In genomic region chr7:74726309-74727101, GRCh38 we compare ENCODE assay signal across 20 cellular contexts. TPM values are rescaled to one million over a fixed set of nuclear protein-coding genes. Genes with fewer than 3 reads are reported as not detected.
DNase-seq lines count a peak whose midpoint lies in the region; TF ChIP-seq lines count a peak whose summit lies in the region.
"Had no signal": no experiment of that assay in that cellular context is flagged by ENCODE, and none has a peak within 500 bp of the region (broad histone marks: within the 10 kb centered on the region; RNA-seq: fewer than 3 reads in every experiment).

No MANE protein-coding gene starts in this region.

- H3K4me3 ChIP-seq in cardiac muscle cell (no peak overlapping the region), neural progenitor cell (no peak overlapping the region)

- H3K4me2 ChIP-seq in neural progenitor cell: no peak overlapping the region
- H3K4me2 ChIP-seq: KMS-11 had no signal

- H3K4me1 Mint-ChIP-seq in brain: no peaks in the 10 kb centered on the region
- H3K4me1 Mint-ChIP-seq in neural progenitor cell: no peaks in the 10 kb centered on the region
- no peaks in the 10 kb centered on the region for H3K4me1 Mint-ChIP-seq in CD14-positive monocyte

- DNase-seq in cardiac muscle cell (ENCODE audit: low read depth in 1 of 2, low spot score in 1 of 2) (no peak), cardiac septum (ENCODE audit: low spot score) (no peak), neural progenitor cell (ENCODE audit: low spot score) (no peak), CD14-positive monocyte (ENCODE audit: low spot score) (no peak), HPDE6-E6E7 (ENCODE audit: extremely low spot score) (no peak), head of caudate nucleus (no peak)
- DNase-seq: C1 segment of cervical spinal cord, COR-L47, GOT3, NCI-H1048, NCI-H146, NCI-H2081, NCI-H748 treated with DMSO at 0.1 percent for 48 hours, OCI-M1 had no signal

- H3K27me3 Mint-ChIP-seq in brain: no peaks in the 10 kb centered on the region
- H3K27me3 Mint-ChIP-seq in neural progenitor cell (ENCODE audit: insufficient read depth, low read depth): no peaks in the 10 kb centered on the region
- H3K27me3 Mint-ChIP-seq in CD14-positive monocyte (ENCODE audit: low read depth in 3 of 3): no peaks in the 10 kb centered on the region

- H3K4me3 Mint-ChIP-seq in brain (no peak overlapping the region), neural progenitor cell (no peak overlapping the region), CD14-positive monocyte (no peak overlapping the region)

- peaks cover 6% of the 10 kb centered on the region for H3K4me1 ChIP-seq in cardiac muscle cell (ENCODE audit: low read depth)
- H3K4me1 ChIP-seq in neural progenitor cell: no peaks in the 10 kb centered on the region

- H3K27me3 ChIP-seq in cardiac muscle cell (no peaks in the 10 kb centered on the region), neural progenitor cell (no peaks in the 10 kb centered on the region)

- H3K9ac ChIP-seq in neural progenitor cell: no peak overlapping the region
- H3K9ac ChIP-seq: KMS-11 had no signal

- H3K27ac ChIP-seq in cardiac muscle cell: peak overlapping the region; percentile 78
- peak overlapping the region; percentile 13 for H3K27ac ChIP-seq in neural progenitor cell
- H3K27ac ChIP-seq: KMS-11 had no signal

- H2AFZ ChIP-seq in neural progenitor cell (replicated peaks): no peak overlapping the region

- peaks cover 7% of the 10 kb centered on the region for H4K20me1 ChIP-seq in neural progenitor cell (ENCODE audit: low read depth)

- peaks cover 14% of the 10 kb centered on the region for H3K79me2 ChIP-seq in neural progenitor cell (ENCODE audit: low read depth)

- peaks cover 18% of the 10 kb centered on the region for H3K36me3 ChIP-seq in cardiac muscle cell
- H3K36me3 ChIP-seq in neural progenitor cell: peaks cover 6% of the 10 kb centered on the region

- intact Hi-C loops in cardiac septum (cut with DNase I): no loop called here
- intact Hi-C loops in CD14-positive monocyte (cut with micrococcal nuclease): no loop called here
- intact Hi-C loops in head of caudate nucleus (cut with DNase I): no loop called here

- TF ChIP-seq CTCF in cardiac muscle cell (IDR thresholded peaks at IDR 0.05; ENCODE audit: low read depth, low read length) (no peak), brain (conservative IDR thresholded peaks at IDR 0.05) (no peak), neural progenitor cell (IDR thresholded peaks at IDR 0.05) (no peak), CD14-positive monocyte (IDR thresholded peaks at IDR 0.05) (no peak)

- H3K36me3 Mint-ChIP-seq in brain (peaks cover 40% of the 10 kb centered on the region), neural progenitor cell (peaks cover 16% of the 10 kb centered on the region), CD14-positive monocyte (peaks cover 29 to 34% of the 10 kb centered on the region in 2 donors)

- H3K9me3 Mint-ChIP-seq in brain: no peaks in the 10 kb centered on the region
- H3K9me3 Mint-ChIP-seq in neural progenitor cell: no peaks in the 10 kb centered on the region
- H3K9me3 Mint-ChIP-seq in CD14-positive monocyte: no peaks in the 10 kb centered on the region

- H3K27ac Mint-ChIP-seq in brain (peak overlapping the region in 4 of 5 experiments; percentile 7 to 66 (median 21)), neural progenitor cell (no peak overlapping the region), CD14-positive monocyte (peak overlapping the region in 2 of 7 donors; percentile 25 to 41)

- H3K9me3 ChIP-seq in cardiac muscle cell (ENCODE audit: low read depth): no peaks in the 10 kb centered on the region
- H3K9me3 ChIP-seq in neural progenitor cell (ENCODE audit: low read depth): no peaks in the 10 kb centered on the region

- peaks cover 13% of the 10 kb centered on the region for H3F3A ChIP-seq in neural progenitor cell (ENCODE audit: low read depth)

RNA-seq across cellular contexts. Expression of gene NCF1, which starts 47.3 kb away (rescaled TPM):
- total RNA-seq in cardiac muscle cell: 0.18 and 0.39 TPM in 2 replicates
- 0.11 and 0.70 TPM in 2 replicates for polyA plus RNA-seq in cardiac muscle cell
- 4.0 TPM for total RNA-seq in cardiac septum
- 1.6 TPM for polyA plus RNA-seq in brain (ENCODE audit: insufficient read depth, low read depth, low replicate concordance)
- total RNA-seq in neural progenitor cell (ENCODE audit: low replicate concordance): not detected in 2 replicates
- polyA plus RNA-seq in CD14-positive monocyte: 100 to 1,000 TPM; 489 to 508 TPM
- total RNA-seq: Daoy, M059J, NCI-H460, RPMI7951 had no signal
